ENCODE assay signal across 14 cellular contexts in the genomic region with DNA sequence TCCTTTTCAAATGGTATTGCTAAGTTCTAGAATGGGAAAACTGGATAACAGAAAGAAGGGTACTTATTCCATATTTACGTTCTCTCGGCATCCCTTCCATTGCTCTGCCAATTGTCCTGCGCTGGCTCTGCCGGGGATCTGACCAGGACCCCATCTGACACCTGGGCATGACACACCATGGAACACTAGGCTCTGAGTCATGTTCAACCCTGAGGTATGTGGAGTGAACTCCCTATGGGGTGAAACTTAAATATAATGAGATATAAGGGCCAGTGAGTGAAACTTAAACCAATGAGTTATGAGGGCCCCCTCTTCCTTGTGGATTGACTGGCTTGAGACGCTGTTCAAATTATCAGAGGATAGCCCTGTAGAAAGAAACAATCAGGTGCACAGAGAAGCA. TPM values are rescaled to one million over a fixed set of nuclear protein-coding genes. Genes with fewer than 3 reads are reported as not detected.
DNase-seq lines count a peak whose midpoint lies in the region; ATAC-seq and TF ChIP-seq lines count a peak whose summit lies in the region.
"Had no signal": no experiment of that assay in that cellular context is flagged by ENCODE, and none has a peak within 500 bp of the region (broad histone marks: within the 10 kb centered on the region; RNA-seq: fewer than 3 reads in every experiment).

No MANE protein-coding gene starts in this region.

- BruUV-seq in IMR-90 (replicated peaks; lab: Mats Ljungman, UMichigan) (no TSS peak), mammary epithelial cell (replicated peaks; lab: Mats Ljungman, UMichigan) (no TSS peak)

- H3K9me3 ChIP-seq in GM23248 (ENCODE audit: low read depth) (no peaks in the 10 kb centered on the region), IMR-90 (ENCODE audit: control insufficient read depth, insufficient read depth, low read length) (no peaks in the 10 kb centered on the region), mammary epithelial cell (replicated peaks; ENCODE audit: insufficient read depth, low read length) (no peaks in the 10 kb centered on the region)
- H3K9me3 ChIP-seq: HAP-1 had no signal

- H4K20me1 ChIP-seq in GM23248 (ENCODE audit: insufficient read depth) (no peaks in the 10 kb centered on the region), IMR-90 (ENCODE audit: insufficient read depth, low read length) (no peaks in the 10 kb centered on the region), mammary epithelial cell (ENCODE audit: insufficient read depth, low read length) (no peaks in the 10 kb centered on the region)

- no peak for ATAC-seq in IMR-90 (ENCODE audit: low read depth)
- no peak for ATAC-seq in activated CD4-positive, CD25-positive, alpha-beta regulatory T cell treated with anti-CD3 and anti-CD28 coated beads, Interleukin-2, amount 50 U/mL, for 24 hours
- ATAC-seq: K562 had no signal

- H3K79me1 ChIP-seq in IMR-90 (ENCODE audit: low read depth in 1 of 2, low read length in 2 of 2): peaks cover 10 to 35% of the 10 kb centered on the region in 2 experiments; a peak in 3 of 4 replicates

- peak overlapping the region; percentile 94 for H2BK120ac ChIP-seq in IMR-90 (ENCODE audit: low read depth, low read length)

- no peak overlapping the region for H3K4me2 ChIP-seq in GM23248 (ENCODE audit: unreplicated experiment)
- no peak overlapping the region for H3K4me2 ChIP-seq in IMR-90 (ENCODE audit: low read depth, low read length)
- no peak overlapping the region for H3K4me2 ChIP-seq in mammary epithelial cell (ENCODE audit: insufficient read depth, low read depth, low read length)

- H4K5ac ChIP-seq in IMR-90 (ENCODE audit: low read depth, low read length): peak overlapping the region; percentile 53

- CTCF ChIA-PET in IMR-90 (lab: Yijun Ruan, JAX): no interaction called here
- CTCF ChIA-PET in mammary epithelial cell (lab: Charles Lee; ENCODE audit: low non-redundant PET): no interaction called here

- H3K79me2 ChIP-seq in GM23248 (ENCODE audit: insufficient read depth) (no peaks in the 10 kb centered on the region), mammary epithelial cell (ENCODE audit: insufficient read depth, low read length) (no peaks in the 10 kb centered on the region)

- H3K23ac ChIP-seq in IMR-90 (ENCODE audit: low read depth, low read length): peak overlapping the region; percentile 77; the same call in 1 of the 2 replicates

- H3K4ac ChIP-seq in IMR-90 (ENCODE audit: low read depth, low read length): peak overlapping the region; percentile 81

- peak overlapping the region; percentile 98 for H2AK5ac ChIP-seq in IMR-90 (ENCODE audit: low read depth, low read length)

- DNase-seq in GM23248 (peak; percentile 19), IMR-90 (peak; percentile 48), mammary epithelial cell (peak; percentile 53), kidney tubule cell (ENCODE audit: low spot score) (peak; percentile 55), NCI-H510A (lab: John Stamatoyannopoulos, UW) (no peak)
- DNase-seq in activated CD4-positive, alpha-beta T cell treated with anti-CD3 and anti-CD28 coated beads, Interleukin-2, amount 50 U/mL, for 1 hour: no peak
- DNase-seq: CD4-positive, CD25-positive, alpha-beta regulatory T cell; DMS53; NCI-H1092; NCI-H345; NCI-H526 treated with DMSO at 0.1 percent for 48 hours had no signal

- H3K27ac ChIP-seq in GM23248: no peak overlapping the region
- H3K27ac ChIP-seq in IMR-90 (ENCODE audit: insufficient read depth, low read length): peak overlapping the region; percentile 25; the same call in 1 of the 2 replicates
- no peak overlapping the region for H3K27ac ChIP-seq in mammary epithelial cell (ENCODE audit: insufficient read depth, low read depth, low read length)

- H3K36me3 ChIP-seq in GM23248 (ENCODE audit: low read depth) (no peaks in the 10 kb centered on the region), IMR-90 (ENCODE audit: control insufficient read depth, insufficient read depth, low read length) (no peaks in the 10 kb centered on the region), mammary epithelial cell (ENCODE audit: insufficient read depth, low read length) (no peaks in the 10 kb centered on the region)
- H3K36me3 ChIP-seq: HAP-1 had no signal

- peak overlapping the region; percentile 93 for H2BK5ac ChIP-seq in IMR-90 (ENCODE audit: low read depth, low read length, poor library complexity, severe bottlenecking)

- peaks cover 34% of the 10 kb centered on the region for H3F3A ChIP-seq in GM23248 (ENCODE audit: insufficient read depth)

- no peak for TF ChIP-seq CTCF in IMR-90 (conservative IDR thresholded peaks at IDR 0.05; ENCODE audit: low read depth, low read length)
- TF ChIP-seq CTCF in mammary epithelial cell (conservative IDR thresholded peaks at IDR 0.05 in 1 of 2, IDR thresholded peaks at IDR 0.05 in 1 of 2; ENCODE audit: extremely low read depth in 1 of 2, insufficient read depth in 1 of 2, low read depth in 1 of 2, low read length in 2 of 2): no peak

- 92 to 93% methylated on average over 5 of the region's 5 CpGs for WGBS in GM23248 (ENCODE audit: low coverage in 1 of 2, low lambda C conversion rate in 2 of 2, missing lambda C conversion rate in 2 of 2), 2 experiments
- WGBS in IMR-90 (ENCODE audit: extremely low coverage in 2 of 2, insufficient read length in 1 of 2), 2 experiments: no CpG with 5 or more reads among the region's 5 CpGs
- 75% methylated on average over 2 of the region's 5 CpGs for WGBS in mammary epithelial cell (ENCODE audit: low coverage, missing lambda C conversion rate)

- H2AFZ ChIP-seq in GM23248: no peak overlapping the region
- H2AFZ ChIP-seq in IMR-90 (replicated peaks; ENCODE audit: low read length, poor library complexity): peak overlapping the region; percentile 16
- no peak overlapping the region for H2AFZ ChIP-seq in mammary epithelial cell (ENCODE audit: low read depth, low read length)

- POLR2A ChIA-PET in IMR-90 (lab: Charles Lee; ENCODE audit: unreplicated experiment): no interaction called here

- dilution Hi-C loops in IMR-90 (cut with HindIII; ENCODE audit: low sequenced_read_pairs, unreplicated experiment): no loop called here
- dilution Hi-C loops in mammary epithelial cell (cut with HindIII; ENCODE audit: low sequenced_read_pairs): no loop called here

- no peak overlapping the region for H3K4me3 ChIP-seq in GM23248
- H3K4me3 ChIP-seq in IMR-90 (ENCODE audit: insufficient read depth, low read depth, low read length): no peak overlapping the region
- no peak overlapping the region for H3K4me3 ChIP-seq in mammary epithelial cell (replicated peaks in 1 of 3; ENCODE audit: insufficient read depth in 1 of 3, low read depth in 2 of 3, low read length in 3 of 3)
- H3K4me3 ChIP-seq: HAP-1, K562 had no signal

- in situ Hi-C loops in GM23248 (cut with MboI): no loop called here
- in situ Hi-C loops in IMR-90 (cut with MboI; ENCODE audit: low sequenced_read_pairs): no loop called here
- in situ Hi-C loops in mammary epithelial cell (cut with MboI; ENCODE audit: low sequenced_read_pairs in 2 of 2): no loop called here

- no peak for TF ChIP-seq RAD21 in IMR-90 (IDR thresholded peaks at IDR 0.05; ENCODE audit: low read length)

- peak overlapping the region; percentile 95 for H4K91ac ChIP-seq in IMR-90 (ENCODE audit: insufficient read depth, low read depth, low read length)

- no peak overlapping the region for H3K9ac ChIP-seq in GM23248
- H3K9ac ChIP-seq in IMR-90 (ENCODE audit: low read depth, low read length): no peak overlapping the region
- no peak overlapping the region for H3K9ac ChIP-seq in mammary epithelial cell (ENCODE audit: insufficient read depth, low read length)

- H4K8ac ChIP-seq in IMR-90 (ENCODE audit: low read depth in 2 of 2, low read length in 2 of 2): peak overlapping the region; percentile 61 to 78; a peak in 3 of 4 replicates

- H3K14ac ChIP-seq in IMR-90 (replicated peaks; ENCODE audit: low read depth, low read length): peak overlapping the region; percentile 84

- TF ChIP-seq POLR2A in IMR-90 (IDR thresholded peaks at IDR 0.05; ENCODE audit: low read depth, low read length): no peak

- no peak overlapping the region for H3K56ac ChIP-seq in IMR-90 (ENCODE audit: extremely low read depth, insufficient read depth, low read length)

- peak overlapping the region; percentile 99 for H2BK15ac ChIP-seq in IMR-90 (ENCODE audit: low read depth, low read length)

- H3K9me2 ChIP-seq in GM23248 (ENCODE audit: insufficient read depth): no peaks in the 10 kb centered on the region

- H3K27me3 ChIP-seq in GM23248 (replicated peaks; ENCODE audit: insufficient read depth) (no peaks in the 10 kb centered on the region), IMR-90 (ENCODE audit: control insufficient read depth, insufficient read depth, low read length) (no peaks in the 10 kb centered on the region), mammary epithelial cell (ENCODE audit: insufficient read depth, low read length) (no peaks in the 10 kb centered on the region)

- peaks cover 14% of the 10 kb centered on the region for H3K9me1 ChIP-seq in IMR-90 (ENCODE audit: insufficient read depth, low read length)

- peak overlapping the region; percentile 96 for H2BK20ac ChIP-seq in IMR-90 (ENCODE audit: low read depth, low read length)

- peak overlapping the region; percentile 91 for H3K18ac ChIP-seq in IMR-90 (ENCODE audit: low read depth, low read length)

- intact Hi-C loops in IMR-90 (cut with micrococcal nuclease) (loop anchor here (2.0 to 10.0 kb wide), 4 partner anchors 192 to 509 kb away; no protein-coding TSS in a partner anchor), mammary epithelial cell (cut with micrococcal nuclease) (no loop called here)

- H3K4me1 ChIP-seq in GM23248 (ENCODE audit: insufficient read depth): peaks cover 38% of the 10 kb centered on the region
- peaks cover 21% of the 10 kb centered on the region for H3K4me1 ChIP-seq in IMR-90 (ENCODE audit: control insufficient read depth, insufficient read depth, low read length)
- H3K4me1 ChIP-seq in mammary epithelial cell (ENCODE audit: insufficient read depth, low read length): no peaks in the 10 kb centered on the region
- H3K4me1 ChIP-seq: HAP-1 had no signal

- H2AK9ac ChIP-seq in IMR-90 (replicated peaks; ENCODE audit: low read depth, low read length, poor library complexity): peak overlapping the region; percentile 68

TF ChIP-seq in IMR-90, 13 proteins besides CTCF, POLR2A, EP300 and RAD21 (continues in another document):
- TF ChIP-seq, protein P1, sequence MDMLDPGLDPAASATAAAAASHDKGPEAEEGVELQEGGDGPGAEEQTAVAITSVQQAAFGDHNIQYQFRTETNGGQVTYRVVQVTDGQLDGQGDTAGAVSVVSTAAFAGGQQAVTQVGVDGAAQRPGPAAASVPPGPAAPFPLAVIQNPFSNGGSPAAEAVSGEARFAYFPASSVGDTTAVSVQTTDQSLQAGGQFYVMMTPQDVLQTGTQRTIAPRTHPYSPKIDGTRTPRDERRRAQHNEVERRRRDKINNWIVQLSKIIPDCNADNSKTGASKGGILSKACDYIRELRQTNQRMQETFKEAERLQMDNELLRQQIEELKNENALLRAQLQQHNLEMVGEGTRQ (IDR thresholded peaks at IDR 0.05; ENCODE audit: low read depth, low read length): no peak

RNA-seq across cellular contexts. Expression of a gene that starts 55.1 kb away (rescaled TPM):
- total RNA-seq in GM23248 (2014; rRNA removed; shearing (Covaris generic)): 50.0 and 69.8 TPM in 2 replicates
- 62.0 and 65.8 TPM in 2 replicates for polyA plus RNA-seq in GM23248 (2016; fragmentation: Nextera tagmentation; extraction: Ambion mirVana)
- total RNA-seq in IMR-90 (2012; rRNA removed): 108 and 139 TPM in 2 replicates
- polyA plus RNA-seq in IMR-90 (2012; rRNA removed): 21.7 and 23.7 TPM in 2 replicates
- 5.6 and 6.0 TPM in 2 replicates for polyA plus RNA-seq in IMR-90 (2012; cell fraction: cytosol; rRNA removed)
- polyA plus RNA-seq in IMR-90 (2012; cell fraction: nucleus; rRNA removed; ENCODE audit: low replicate concordance): 8.5 and 80.1 TPM in 2 replicates
- 1 to 10 TPM; 1.2 to 1.3 TPM for total RNA-seq in mammary epithelial cell
- polyA plus RNA-seq in mammary epithelial cell: 0.20 TPM
- polyA minus RNA-seq in mammary epithelial cell: not detected

Comparison
In these comparisons a context has a peak if more than half of its experiments do, and no peak if none do; other contexts are left out.
1. DNase-seq: peak in GM23248 (single experiment), IMR-90 (single experiment), mammary epithelial cell (single experiment) and kidney tubule cell (single experiment); none in activated CD4-positive, alpha-beta T cell treated with anti-CD3 and anti-CD28 coated beads, Interleukin-2, amount 50 U/mL, for 1 hour (single experiment) and NCI-H510A (single experiment).
2. RNA of a gene that starts 55.1 kb away (total RNA-seq): 108 to 139 TPM in IMR-90 and 50.0 to 69.8 TPM in GM23248; 1.2 to 1.3 TPM in mammary epithelial cell; every median in the first group is over 10 times any median in the second.